8 cellular contexts compared by ENCODE assay signal in the genomic region with DNA sequence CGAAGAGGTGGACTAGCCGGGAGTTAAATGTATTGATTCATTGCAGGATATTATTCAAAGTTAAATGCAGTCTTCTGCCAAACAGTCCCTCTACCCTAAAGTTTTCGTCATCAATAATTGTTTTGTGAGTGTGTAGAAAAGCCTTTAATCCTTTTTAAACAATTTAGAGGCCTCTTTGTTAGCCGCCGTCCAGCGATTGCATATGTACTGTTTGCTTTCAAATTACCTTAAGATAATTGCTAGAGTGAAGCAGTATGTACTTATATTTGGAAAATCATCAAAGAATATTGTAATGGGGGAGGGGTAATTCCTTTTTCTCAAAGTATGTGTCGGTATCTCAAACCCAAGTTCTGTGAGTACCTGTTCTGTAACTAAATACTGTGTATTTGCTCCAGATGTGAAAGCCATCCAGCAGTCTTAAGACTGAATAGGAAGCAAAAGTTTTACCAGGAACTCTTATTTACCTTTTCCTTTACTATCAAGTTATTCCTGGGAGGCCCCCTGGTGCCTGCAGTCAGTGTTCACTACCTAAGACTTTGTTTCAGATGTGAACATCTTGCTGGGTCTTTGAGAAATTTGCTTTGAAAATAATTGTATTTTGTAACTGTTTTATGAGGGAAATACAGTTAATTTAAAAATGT. TPM values are rescaled to one million over a fixed set of nuclear protein-coding genes. Genes with fewer than 3 reads are reported as not detected.
A peak's percentile ranks its signal among the peaks of the same experiment; 100 is the strongest.
DNase-seq lines count a peak whose midpoint lies in the region; ATAC-seq and TF ChIP-seq lines count a peak whose summit lies in the region.

No MANE protein-coding gene starts in this region.

- H3K23me2 ChIP-seq in H9 (ENCODE audit: insufficient read length, low read depth, low read length, poor library complexity, severe bottlenecking), result peaks cover 6% of the 10 kb centered on the region

- DNase-seq in AML-193 (lab: John Stamatoyannopoulos, UW) (peak; percentile 17 to 35), H9 (no peak), OCI-LY7 (ENCODE audit: low spot score) (peak; percentile 51), glomerular endothelial cell (ENCODE audit: extremely low read depth, low read depth, low spot score) (peak; percentile 69)
- DNase-seq in activated gamma-delta T cell treated with anti-CD3 and anti-CD28 coated beads, Interleukin-2, amount 50 U/mL, for 16 hours (ENCODE audit: low read depth), result peak; percentile 20

- H3K18ac ChIP-seq in H9 (ENCODE audit: insufficient read length, low read depth, low read length), result no peak overlapping the region

- H3K4me1 Mint-ChIP-seq in H9, result peaks cover 39% of the 10 kb centered on the region in 2 experiments

- no peaks in the 10 kb centered on the region for H3K9me2 ChIP-seq in OCI-LY7 (ENCODE audit: insufficient read depth, low read length)

- H3K27me3 ChIP-seq in H9 (ENCODE audit: insufficient read depth, low read length) (no peaks in the 10 kb centered on the region), parathyroid adenoma (ENCODE audit: control insufficient read depth, insufficient read depth, low read length) (no peaks in the 10 kb centered on the region)

- peak overlapping the region; percentile 94 for H3K9ac ChIP-seq in H9 (ENCODE audit: extremely low read depth, insufficient read length, low read length)
- peak overlapping the region; percentile 51 for H3K9ac ChIP-seq in parathyroid adenoma

- no peaks in the 10 kb centered on the region; the same call in 1 of the 2 replicates for H3K27me3 Mint-ChIP-seq in H9 (ENCODE audit: low read depth)

- H2AFZ ChIP-seq in H9 (ENCODE audit: low read length) (no peak overlapping the region), OCI-LY7 (ENCODE audit: low read length) (no peak overlapping the region), parathyroid adenoma (no peak overlapping the region)

- H2AK5ac ChIP-seq in H9 (ENCODE audit: insufficient read length, low read length), result no peak overlapping the region

- TF ChIP-seq CTCF in H9 (conservative IDR thresholded peaks at IDR 0.05), result peak; percentile 60
- peak; percentile 84 for TF ChIP-seq CTCF in OCI-LY7 (conservative IDR thresholded peaks at IDR 0.05; ENCODE audit: low read length)
- peak; percentile 84 for TF ChIP-seq CTCF in parathyroid adenoma (IDR thresholded peaks at IDR 0.05)

- H2BK15ac ChIP-seq in H9 (ENCODE audit: low read depth, low read length), result no peak overlapping the region

- H3K36me3 Mint-ChIP-seq in H9 (ENCODE audit: insufficient read depth in 1 of 3, low read depth in 3 of 3), result peaks cover 2 to 6% (median 3%) of the 10 kb centered on the region in 3 experiments; a peak in 3 of 7 replicates

- H2BK12ac ChIP-seq in H9 (ENCODE audit: insufficient read length, low read depth, low read length), result no peak overlapping the region

- H3K56ac ChIP-seq in H9 (ENCODE audit: insufficient read length, low read depth, low read length), result no peak overlapping the region

- peaks cover 4% of the 10 kb centered on the region for H3K79me1 ChIP-seq in H9 (ENCODE audit: insufficient read depth, low read depth, low read length, poor library complexity, severe bottlenecking)

- H3K79me2 ChIP-seq in H9 (ENCODE audit: insufficient read depth, low read length) (peaks cover 45% of the 10 kb centered on the region; the same call in 1 of the 2 replicates), OCI-LY7 (ENCODE audit: insufficient read depth, low read depth, low read length) (peaks cover 70% of the 10 kb centered on the region), parathyroid adenoma (peaks cover 42% of the 10 kb centered on the region)

- no peak overlapping the region for H4K5ac ChIP-seq in H9 (ENCODE audit: insufficient read length, low read depth, low read length)

- H3K4me3 ChIP-seq in OCI-LY7 (ENCODE audit: low read depth, low read length, poor library complexity, severe bottlenecking), result peak overlapping the region; percentile 91
- H3K4me3 ChIP-seq in parathyroid adenoma (ENCODE audit: low read depth, low read length), result peak overlapping the region; percentile 73

- H2BK120ac ChIP-seq in H9 (ENCODE audit: low read depth, low read length, poor library complexity, severe bottlenecking), result no peak overlapping the region

- POLR2A ChIA-PET in OCI-LY7 (lab: Charles Lee), result interaction anchor here (1.2 kb wide), 1 partner anchor 185 kb away, joined by 5 read pairs; no protein-coding TSS in a partner anchor

- peak overlapping the region; percentile 87 to 97 for H3K4me3 Mint-ChIP-seq in H9

- CTCF ChIA-PET in OCI-LY7 (lab: Charles Lee; ENCODE audit: unreplicated experiment), result no interaction called here

- H4K8ac ChIP-seq in H9 (replicated peaks; ENCODE audit: insufficient read length, low read depth, low read length), result no peak overlapping the region

- TSS peak; percentile 51 for BruUV-seq in OCI-LY7 (replicated peaks; lab: Mats Ljungman, UMichigan)

- H3K4ac ChIP-seq in H9 (ENCODE audit: low read depth, low read length), result no peak overlapping the region

- intact Hi-C loops in OCI-LY7 (cut with micrococcal nuclease; ENCODE audit: unreplicated experiment), result loop anchor here (1.0 to 10.0 kb wide), 5 partner anchors 144 to 858 kb away; partner anchors contain the start of genes BABAM2, FOSL2 and RBKS

- H4K91ac ChIP-seq in H9 (ENCODE audit: insufficient read length, low read depth, low read length), result no peak overlapping the region

- no peak overlapping the region for H3K23ac ChIP-seq in H9 (ENCODE audit: insufficient read length, low read depth, low read length)

- no peaks in the 10 kb centered on the region; the same call in 1 of the 2 replicates for H3K4me1 ChIP-seq in H9 (ENCODE audit: insufficient read depth, low read length)
- peaks cover 33% of the 10 kb centered on the region for H3K4me1 ChIP-seq in OCI-LY7 (ENCODE audit: insufficient read depth, low read length, poor library complexity, severe bottlenecking)
- peaks cover 41% of the 10 kb centered on the region for H3K4me1 ChIP-seq in parathyroid adenoma

- H3K27ac ChIP-seq in H9 (ENCODE audit: insufficient read length, low read depth, low read length), result no peak overlapping the region
- peak overlapping the region; percentile 86 for H3K27ac ChIP-seq in OCI-LY7 (ENCODE audit: low read depth, low read length, poor library complexity, severe bottlenecking)
- H3K27ac ChIP-seq in parathyroid adenoma, result peak overlapping the region; percentile 97

- peak overlapping the region; percentile 85 for H3K4me2 ChIP-seq in H9 (ENCODE audit: insufficient read depth, insufficient read length, low read length)
- peak overlapping the region; percentile 91 for H3K4me2 ChIP-seq in OCI-LY7 (ENCODE audit: low read length)
- peak overlapping the region; percentile 60 for H3K4me2 ChIP-seq in parathyroid adenoma (ENCODE audit: low read length)

- H4K20me1 ChIP-seq in H9 (ENCODE audit: control insufficient read depth, insufficient read depth, insufficient read length) (no peaks in the 10 kb centered on the region), OCI-LY7 (ENCODE audit: insufficient read depth, low read length) (peaks cover 30% of the 10 kb centered on the region)

- peaks cover 0 to 3% of the 10 kb centered on the region in 2 experiments; a peak in 1 of 5 replicates for H3K9me3 Mint-ChIP-seq in H9

- ATAC-seq in HG03159 (IDR thresholded peaks at IDR 0.05; ENCODE audit: unreplicated experiment) (no peak), GM21423 (IDR thresholded peaks at IDR 0.05; ENCODE audit: unreplicated experiment) (no peak)

- no peak overlapping the region for H3K14ac ChIP-seq in H9 (ENCODE audit: insufficient read depth, low read length)

- H3K9me3 ChIP-seq in H9 (ENCODE audit: control insufficient read depth, low read depth, low read length) (no peaks in the 10 kb centered on the region), OCI-LY7 (ENCODE audit: low read length) (no peaks in the 10 kb centered on the region), parathyroid adenoma (ENCODE audit: control insufficient read depth, low read length) (no peaks in the 10 kb centered on the region)

- no peak overlapping the region for H2BK5ac ChIP-seq in H9 (ENCODE audit: insufficient read length, low read length)

- H3K36me3 ChIP-seq in OCI-LY7 (ENCODE audit: insufficient read depth, low read length) (peaks cover 24% of the 10 kb centered on the region), parathyroid adenoma (ENCODE audit: control insufficient read depth, insufficient read depth, low read length) (no peaks in the 10 kb centered on the region)

- H3T11ph ChIP-seq in H9 (ENCODE audit: low read length), result no peak overlapping the region

- no CpG with 5 or more reads among the region's 7 CpGs for WGBS in H9 (ENCODE audit: extremely low coverage, insufficient read length, low lambda C conversion rate)

- no peak overlapping the region for H2BK20ac ChIP-seq in H9 (ENCODE audit: low read depth, low read length, poor library complexity, severe bottlenecking)

- H3K27ac Mint-ChIP-seq in H9, result peak overlapping the region; percentile 82 to 95 (median 90)

RNA-seq across cellular contexts. Expression of gene PPP1CB, which starts 1.5 kb away (rescaled TPM):
- total RNA-seq in H9 (2021) (183 and 184 TPM in 2 replicates), OCI-LY7 (2022) (127 and 144 TPM in 2 replicates), glomerular endothelial cell (88.9 and 101 TPM in 2 replicates)
- total RNA-seq in OCI-LY7 (2014; rRNA removed; shearing (Covaris generic)), result 48.5 and 67.5 TPM in 2 replicates

RNA-seq across cellular contexts. Expression of gene SPDYA, which starts 57.5 kb away (rescaled TPM):
- 0.52 and 1.1 TPM in 2 replicates for total RNA-seq in H9 (2021)
- 0.77 and 1.1 TPM in 2 replicates for total RNA-seq in OCI-LY7 (2014; rRNA removed; shearing (Covaris generic))
- 1.2 and 1.7 TPM in 2 replicates for total RNA-seq in OCI-LY7 (2022)
- 0.39 TPM in 1 of 2 replicates, not detected in the other for total RNA-seq in glomerular endothelial cell
